ENCODE assay signal across 23 cellular contexts in the genomic region with DNA sequence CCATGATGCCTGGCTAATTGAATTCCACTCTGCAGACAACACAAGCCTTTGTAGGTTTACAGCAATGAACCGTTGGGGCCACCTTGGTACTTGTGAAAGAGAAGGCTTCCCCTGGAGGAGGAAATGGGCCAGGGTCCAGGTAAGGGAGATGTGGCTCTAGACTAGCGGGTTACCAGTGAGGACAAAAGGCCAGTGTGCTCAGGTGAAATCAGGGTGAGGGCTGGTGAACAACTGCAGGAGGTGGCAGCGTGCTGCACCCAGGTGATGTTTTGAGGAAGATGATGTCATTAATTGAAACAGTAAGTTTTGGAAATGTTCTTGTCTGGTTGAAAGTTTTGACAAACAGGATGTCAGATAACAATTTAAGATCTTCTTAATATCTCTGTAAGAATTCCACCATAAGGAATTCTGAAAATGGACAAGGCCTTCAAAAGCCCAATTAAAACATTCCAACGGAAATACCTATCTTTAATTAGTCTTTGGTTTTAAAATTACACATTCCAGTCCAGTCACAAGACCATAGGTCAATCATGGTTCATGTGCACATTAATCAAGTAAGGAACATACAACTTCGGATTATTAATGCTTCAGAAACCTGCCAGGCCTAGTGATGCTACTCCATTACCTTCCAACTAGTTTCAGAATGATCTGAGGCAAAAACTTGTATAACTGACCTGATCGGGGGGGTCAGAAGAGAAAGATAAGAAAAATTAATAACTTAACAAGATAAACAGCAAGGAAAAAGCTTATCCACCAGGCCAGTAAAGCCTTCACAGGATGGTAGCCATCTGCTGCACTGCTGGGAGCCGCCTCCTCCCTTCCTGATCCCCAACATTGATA. TPM values are rescaled to one million over a fixed set of nuclear protein-coding genes. Genes with fewer than 3 reads are reported as not detected.
DNase-seq lines count a peak whose midpoint lies in the region; ATAC-seq, FAIRE-seq and TF ChIP-seq lines count a peak whose summit lies in the region.
"Had no signal": no experiment of that assay in that cellular context is flagged by ENCODE, and none has a peak within 500 bp of the region (broad histone marks: within the 10 kb centered on the region; RNA-seq: fewer than 3 reads in every experiment).

No MANE protein-coding gene starts in this region.

- H3K9ac ChIP-seq in mesendoderm (ENCODE audit: low read length): no peak overlapping the region
- H3K9ac ChIP-seq: parathyroid adenoma had no signal

- H4K8ac ChIP-seq in mesendoderm (ENCODE audit: low read depth, low read length): no peak overlapping the region

- H2BK120ac ChIP-seq in mesendoderm (ENCODE audit: low read depth, low read length): no peak overlapping the region

- H3K9me3 ChIP-seq in WERI-Rb-1 (ENCODE audit: severe bottlenecking) (no peaks in the 10 kb centered on the region), OCI-LY7 (ENCODE audit: low read length) (0 out of 2 replicates have a peak, but pooled peaks cover 10% of the 10 kb centered on the region)
- H3K9me3 ChIP-seq: ascending aorta, gastrocnemius medialis had no signal

- no peak overlapping the region for H2BK5ac ChIP-seq in mesendoderm (ENCODE audit: low read length)

- POLR2A ChIA-PET in OCI-LY7 (lab: Charles Lee): no interaction called here

- H3K79me2 ChIP-seq in mesendoderm (ENCODE audit: control insufficient read depth, insufficient read depth, low read length) (no peaks in the 10 kb centered on the region), OCI-LY7 (ENCODE audit: insufficient read depth, low read depth, low read length) (no peaks in the 10 kb centered on the region)
- H3K79me2 ChIP-seq: parathyroid adenoma had no signal

- no peak overlapping the region for H3K4me3 ChIP-seq in WERI-Rb-1 (ENCODE audit: low read depth, low read length)
- no peak overlapping the region for H3K4me3 ChIP-seq in mesendoderm (ENCODE audit: low read length)
- no peak overlapping the region for H3K4me3 ChIP-seq in OCI-LY7 (ENCODE audit: low read depth, low read length, poor library complexity, severe bottlenecking)
- H3K4me3 ChIP-seq: ascending aorta, gastrocnemius medialis, HAP-1 had no signal

- no peak overlapping the region for H3K4ac ChIP-seq in mesendoderm (ENCODE audit: low read depth, low read length)

- H3K4me2 ChIP-seq in mesendoderm (ENCODE audit: low read length) (no peak overlapping the region), OCI-LY7 (ENCODE audit: low read length) (no peak overlapping the region)

- peak; percentile 45 for FAIRE-seq in GM12891 (lab: Jason Lieb, UNC)
- FAIRE-seq: G401.6 had no signal

- TF ChIP-seq CTCF in WERI-Rb-1 (IDR thresholded peaks at IDR 0.05; ENCODE audit: low read depth, low read length) (no peak), OCI-LY7 (conservative IDR thresholded peaks at IDR 0.05; ENCODE audit: low read length) (no peak)

- H3K27ac ChIP-seq in WERI-Rb-1: no peak overlapping the region
- no peak overlapping the region for H3K27ac ChIP-seq in mesendoderm (ENCODE audit: low read depth, low read length)
- H3K27ac ChIP-seq in OCI-LY7 (ENCODE audit: low read depth, low read length, poor library complexity, severe bottlenecking): no peak overlapping the region
- H3K27ac ChIP-seq: ascending aorta, gastrocnemius medialis, parathyroid adenoma had no signal

- H4K5ac ChIP-seq in mesendoderm (ENCODE audit: low read length): no peak overlapping the region

- H2BK15ac ChIP-seq in mesendoderm (replicated peaks; ENCODE audit: low read depth): no peak overlapping the region

- BruUV-seq in OCI-LY7 (replicated peaks; lab: Mats Ljungman, UMichigan): no TSS peak

- DNase-seq in A172 (ENCODE audit: low spot score): peak; percentile 87
- DNase-seq in GM12891 (ENCODE audit: insufficient read length, low spot score): no peak
- peak; percentile 28 for DNase-seq in WERI-Rb-1
- peak; percentile 43 for DNase-seq in mesendoderm
- no peak for DNase-seq in OCI-LY7 (ENCODE audit: low spot score)
- DNase-seq in left lobe of liver (ENCODE audit: low spot score): no peak
- DNase-seq in AML-193 (lab: John Stamatoyannopoulos, UW): no peak
- DNase-seq: ACHN; activated CD4-positive, alpha-beta T cell treated with anti-CD3 and anti-CD28 coated beads for 48 hours; activated naive CD4-positive, alpha-beta T cell treated with anti-CD3 and anti-CD28 coated beads, Interleukin-2, amount 50 U/mL, for 16 hours; effector CD4-positive, alpha-beta T cell; gastrocnemius medialis; natural killer cell; NCI-H187; T-helper 17 cell had no signal

- no peaks in the 10 kb centered on the region for H4K20me1 ChIP-seq in OCI-LY7 (ENCODE audit: insufficient read depth, low read length)

- H3K36me3 ChIP-seq in WERI-Rb-1: no peaks in the 10 kb centered on the region
- no peaks in the 10 kb centered on the region for H3K36me3 ChIP-seq in mesendoderm (ENCODE audit: control insufficient read depth, insufficient read depth, low read length)
- no peaks in the 10 kb centered on the region for H3K36me3 ChIP-seq in OCI-LY7 (ENCODE audit: insufficient read depth, low read length)
- H3K36me3 ChIP-seq: ascending aorta, gastrocnemius medialis, HAP-1 had no signal

- no peak overlapping the region for H3K23ac ChIP-seq in mesendoderm (ENCODE audit: low read length)

- no peaks in the 10 kb centered on the region for H3K79me1 ChIP-seq in mesendoderm (ENCODE audit: low read length)

- no peak for ATAC-seq in GM18873 (IDR thresholded peaks at IDR 0.05; ENCODE audit: low FRiP score, unreplicated experiment)
- ATAC-seq in left lobe of liver: no peak
- ATAC-seq: gastrocnemius medialis, natural killer cell, T-helper 17 cell had no signal

- no CpG with 5 or more reads among the region's 7 CpGs for WGBS in mesendoderm (ENCODE audit: extremely low coverage, insufficient coverage, low lambda C conversion rate)

- no peaks in the 10 kb centered on the region for H3K9me2 ChIP-seq in OCI-LY7 (ENCODE audit: insufficient read depth, low read length)

- H3K27me3 ChIP-seq in WERI-Rb-1 (ENCODE audit: insufficient read depth, low read depth, severe bottlenecking) (no peaks in the 10 kb centered on the region), mesendoderm (ENCODE audit: insufficient read depth, low read length, poor library complexity) (no peaks in the 10 kb centered on the region)
- H3K27me3 ChIP-seq: ascending aorta, gastrocnemius medialis had no signal

- H3K18ac ChIP-seq in mesendoderm (ENCODE audit: low read length): no peak overlapping the region

- no peak overlapping the region for H2AK5ac ChIP-seq in mesendoderm (ENCODE audit: low read length)

- TF ChIP-seq POLR2A in GM12891 (IDR thresholded peaks at IDR 0.05; ENCODE audit: low read depth, low read length): no peak

- H2AFZ ChIP-seq in OCI-LY7 (ENCODE audit: low read length): no peak overlapping the region
- H2AFZ ChIP-seq: parathyroid adenoma had no signal

- no peaks in the 10 kb centered on the region for H3K4me1 ChIP-seq in mesendoderm (ENCODE audit: control insufficient read depth, low read depth, low read length)
- H3K4me1 ChIP-seq in OCI-LY7 (ENCODE audit: insufficient read depth, low read length, poor library complexity, severe bottlenecking): no peaks in the 10 kb centered on the region
- H3K4me1 ChIP-seq: ascending aorta, gastrocnemius medialis, HAP-1, parathyroid adenoma had no signal

- H3K56ac ChIP-seq in mesendoderm (ENCODE audit: low read length): no peak overlapping the region

- intact Hi-C loops in OCI-LY7 (cut with micrococcal nuclease; ENCODE audit: unreplicated experiment): no loop called here

- CTCF ChIA-PET in OCI-LY7 (lab: Charles Lee; ENCODE audit: unreplicated experiment): no interaction called here

TF ChIP-seq in GM12891, 5 proteins besides CTCF, POLR2A, EP300 and RAD21:
- TF ChIP-seq POLR2AphosphoS5 (IDR thresholded peaks at IDR 0.05; ENCODE audit: low read depth, low read length): no peak
- TF ChIP-seq SPI1 (IDR thresholded peaks at IDR 0.05; ENCODE audit: low read depth, low read length): no peak
- no peak for TF ChIP-seq POU2F2 (IDR thresholded peaks at IDR 0.05; ENCODE audit: low read depth, low read length)
- no peak for TF ChIP-seq PAX5 (IDR thresholded peaks at IDR 0.05; ENCODE audit: insufficient read depth, low read length, severe bottlenecking)
- no peak for TF ChIP-seq TAF1 (IDR thresholded peaks at IDR 0.05; ENCODE audit: low read depth, low read length)

RNA-seq across cellular contexts. Expression of gene SDR42E1, which starts 6.4 kb away (rescaled TPM):
- total RNA-seq in A172 (2014; rRNA removed; shearing (Covaris generic)): 0.03 and 0.14 TPM in 2 replicates
- polyA plus RNA-seq in GM12891 (2012; ENCODE audit: low read depth, missing spikeins): 3.2 TPM
- 0.31 TPM for polyA plus RNA-seq in mesendoderm (2013, experiment 1 of 2)
- polyA plus RNA-seq in mesendoderm (2013, experiment 2 of 2): 0.50 TPM
- total RNA-seq in OCI-LY7 (2014; rRNA removed; shearing (Covaris generic)): under 0.01 TPM in 1 of 2 replicates, not detected in the other
- total RNA-seq in OCI-LY7 (2022): 0.53 and 0.65 TPM in 2 replicates
- 4.1 TPM for total RNA-seq in left lobe of liver

RNA-seq across cellular contexts. Expression of gene HSD17B2, which starts 30.2 kb away (rescaled TPM):
- total RNA-seq in A172 (2014; rRNA removed; shearing (Covaris generic)): 0.91 TPM in 1 of 2 replicates, not detected in the other
- not detected for polyA plus RNA-seq in GM12891 (2012; ENCODE audit: low read depth, missing spikeins)
- not detected for polyA plus RNA-seq in mesendoderm (2013, experiment 1 of 2)
- not detected for polyA plus RNA-seq in mesendoderm (2013, experiment 2 of 2)
- total RNA-seq in OCI-LY7 (2014; rRNA removed; shearing (Covaris generic)): not detected in 2 replicates
- total RNA-seq in OCI-LY7 (2022): not detected in 2 replicates
- total RNA-seq in left lobe of liver: 82.7 TPM
- total RNA-seq: activated T-helper 1 cell treated with anti-CD3 and anti-CD28 coated beads, Interleukin-12 subunit alpha, Interleukin-12 subunit beta, Interleukin-2, Interleukin-4 antibody, amounts not matched to agents 30 ng/mL and 10 ng/mL and 1 ng/mL, durations not matched to agents 14 hours and 24 hours and 36 hours; ascending aorta; kidney epithelial cell; natural killer cell; subcutaneous adipose tissue; T-helper 17 cell had no signal

Comparison
In these comparisons a context has a peak if more than half of its experiments do, and no peak if none do; other contexts are left out.
1. DNase-seq: peak in A172 (single experiment), WERI-Rb-1 (single experiment) and mesendoderm (single experiment); none in GM12891 (single experiment), OCI-LY7 (single experiment), left lobe of liver (single experiment) and AML-193 (0 of 2).
2. RNA of gene HSD17B2, which starts 30.2 kb away (total RNA-seq): 82.7 TPM in left lobe of liver (single experiment); 0.91 TPM in A172 and not detected in OCI-LY7; every median in the first group is over 10 times any median in the second.